In genomic region chr1:207321045-207321789, GRCh38 we compare ENCODE assay signal across 8 cellular contexts. TPM values are rescaled to one million over a fixed set of nuclear protein-coding genes. Genes with fewer than 3 reads are reported as not detected.
A peak's percentile ranks its signal among the peaks of the same experiment; 100 is the strongest.
DNase-seq lines count a peak whose midpoint lies in the region; ATAC-seq and TF ChIP-seq lines count a peak whose summit lies in the region.

TSS of gene CD55 (plus strand) at chr1:207321678. CDS start at chr1:207321766, 88 bp downstream.

- DNase-seq in ACHN, result peak; percentile 99
- peak; percentile 90 for DNase-seq in NCI-H2196 (lab: John Stamatoyannopoulos, UW; ENCODE audit: unreplicated experiment)
- DNase-seq in activated B cell treated with CpG ODN at 0.5 μM for 24 hours, result peak; percentile 94
- peak; percentile 24 to 92 (median 80) for DNase-seq in caudate nucleus (lab: John Stamatoyannopoulos, UW)
- DNase-seq in iPS-NIHi7 (ENCODE audit: extremely low spot score), result peak; percentile 88
- peak; percentile 60 for DNase-seq in smooth muscle cell of the brain vasculature (ENCODE audit: low read depth, low spot score)

- POLR2A ChIA-PET in activated B cell treated with CpG ODN at 0.5 μM for 24 hours (lab: Charles Lee), result interaction anchor here (0.6 to 5.6 kb wide), 36 partner anchors 11 to 1547 kb away, joined by 3 to 260 read pairs (median 5); partner anchors contain the start of genes CR1, CR2 and PFKFB2

- no peaks in the 10 kb centered on the region for H3K27me3 Mint-ChIP-seq in activated B cell treated with CpG ODN at 0.5 μM for 24 hours

- H3K4me3 Mint-ChIP-seq in activated B cell treated with CpG ODN at 0.5 μM for 24 hours, result peak within 1 kb of the TSS; percentile 94

- in situ Hi-C loops in ACHN (cut with HindIII; ENCODE audit: low pct_ligation_motif_present, low pct_unique_long_range_greater_than_20kb, low sequenced_read_pairs), result no loop called here

- peaks cover 65% of the 10 kb centered on the region for H3K4me1 Mint-ChIP-seq in activated B cell treated with CpG ODN at 0.5 μM for 24 hours

- peaks cover 28% of the 10 kb centered on the region for H3K36me3 Mint-ChIP-seq in activated B cell treated with CpG ODN at 0.5 μM for 24 hours (ENCODE audit: low read depth)

- H3K27ac Mint-ChIP-seq in activated B cell treated with CpG ODN at 0.5 μM for 24 hours, result peak within 1 kb of the TSS; percentile 100

- intact Hi-C loops in activated B cell treated with CpG ODN at 0.5 μM for 24 hours (cut with micrococcal nuclease), result loop anchor here (1.0 to 5.0 kb wide), 12 partner anchors 11 to 501 kb away; partner anchors contain the start of genes CR2 and PFKFB2

- CTCF ChIA-PET in activated B cell treated with CpG ODN at 0.5 μM for 24 hours (lab: Charles Lee), result interaction anchor here (0.6 to 4.3 kb wide), 14 partner anchors 9 to 242 kb away, joined by 3 to 32 read pairs (median 3); no protein-coding TSS in a partner anchor

- H3K9me3 Mint-ChIP-seq in activated B cell treated with CpG ODN at 0.5 μM for 24 hours, result no peaks in the 10 kb centered on the region

- TF ChIP-seq CTCF in activated B cell treated with CpG ODN at 0.5 μM for 24 hours (IDR thresholded peaks at IDR 0.05), result no peak

- ATAC-seq in GM18861 (IDR thresholded peaks at IDR 0.05; ENCODE audit: unreplicated experiment) (peak; percentile 73), HG03097 (IDR thresholded peaks at IDR 0.05; ENCODE audit: low FRiP score, unreplicated experiment) (peak; percentile 90), activated B cell treated with CpG ODN at 0.5 μM for 24 hours (ENCODE audit: low read depth) (peak; percentile 87)

- peak within 1 kb of the TSS; percentile 95 for H3K27ac ChIP-seq in caudate nucleus (ENCODE audit: low read depth, low read length)

RNA-seq across cellular contexts. Expression of gene CD55, which starts in this region (rescaled TPM):
- 90.9 and 91.1 TPM in 2 replicates for total RNA-seq in activated B cell treated with CpG ODN at 0.5 μM for 24 hours

Comparison
In these comparisons a context has a peak if more than half of its experiments do, and no peak if none do; other contexts are left out.
1. Peak in every context shown above with its lines: DNase-seq, ATAC-seq and H3K27ac ChIP-seq.